In the genomic region with DNA sequence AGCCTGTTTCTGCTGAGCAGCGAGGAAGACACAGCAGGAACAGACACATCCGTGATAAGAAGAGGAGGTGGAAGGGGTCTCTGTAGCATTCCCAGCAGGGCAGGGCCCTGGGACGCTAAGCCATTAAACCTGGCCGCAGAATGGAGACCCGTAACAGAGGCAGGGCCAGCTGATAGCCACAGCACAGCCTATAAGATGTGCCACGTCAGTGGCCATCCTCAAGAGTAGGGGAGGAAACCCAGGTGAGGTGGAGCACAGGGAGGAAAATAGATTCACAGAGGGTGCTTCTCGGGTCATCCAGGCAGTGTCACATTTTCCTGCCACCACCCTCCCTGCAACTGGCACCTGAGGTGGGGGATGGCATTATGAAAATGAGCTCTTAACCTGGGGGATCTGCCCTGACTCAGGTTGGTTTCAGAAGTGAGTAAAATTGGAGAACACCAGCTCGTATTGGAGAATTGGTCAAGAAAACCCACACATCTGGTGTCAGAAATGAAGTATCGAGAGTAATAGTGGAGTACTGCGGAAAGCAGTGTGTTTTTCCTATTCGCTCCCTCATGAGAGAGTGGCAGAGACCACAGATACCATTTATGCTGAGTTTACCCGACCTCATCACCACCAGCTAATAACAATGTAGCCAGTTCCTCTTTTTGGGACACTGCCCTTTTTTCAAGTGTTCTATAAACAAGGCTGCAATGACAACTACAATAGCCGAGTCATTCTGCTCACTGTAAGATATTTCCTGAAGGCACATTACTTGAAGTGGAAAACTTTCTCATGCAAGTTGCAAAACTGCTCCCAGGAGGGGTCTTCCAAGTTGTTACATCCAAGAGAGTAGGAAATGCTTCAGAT, we compare ENCODE assay signal across 9 cellular contexts.
DNase-seq lines count a peak whose midpoint lies in the region; ATAC-seq and TF ChIP-seq lines count a peak whose summit lies in the region.
"Had no signal": no experiment of that assay in that cellular context is flagged by ENCODE, and none has a peak within 500 bp of the region (broad histone marks: within the 10 kb centered on the region; RNA-seq: fewer than 3 reads in every experiment).

No MANE protein-coding gene starts in this region.

- H2BK120ac ChIP-seq in mesendoderm (ENCODE audit: low read depth, low read length) = no peak overlapping the region

- no peak for TF ChIP-seq CTCF in chondrocyte (IDR thresholded peaks at IDR 0.05)

- H2AK5ac ChIP-seq in mesendoderm (ENCODE audit: low read length) = no peak overlapping the region

- H2BK5ac ChIP-seq in mesendoderm (ENCODE audit: low read length) = no peak overlapping the region

- H3K79me1 ChIP-seq in mesendoderm (ENCODE audit: low read length) = no peaks in the 10 kb centered on the region

- no peaks in the 10 kb centered on the region for H3K36me3 ChIP-seq in mesendoderm (ENCODE audit: control insufficient read depth, insufficient read depth, low read length)

- ATAC-seq in GM18519 (IDR thresholded peaks at IDR 0.05; ENCODE audit: low FRiP score, unreplicated experiment) = peak; percentile 88
- ATAC-seq in GM21786 (IDR thresholded peaks at IDR 0.05; ENCODE audit: unreplicated experiment) = peak; percentile 92
- ATAC-seq in left lobe of liver = no peak

- DNase-seq in KG1 (lab: John Stamatoyannopoulos, UW) = peak; percentile 13
- DNase-seq in mesendoderm = peak; percentile 37
- no peak for DNase-seq in AG08396 (ENCODE audit: low spot score)
- no peak for DNase-seq in chondrocyte (ENCODE audit: low spot score)
- DNase-seq in activated T-cell treated with anti-CD3 and anti-CD28 coated beads, Interleukin-2, amount 50 U/mL, for 48 hours = no peak
- no peak for DNase-seq in left lobe of liver (ENCODE audit: low spot score)

- no peak overlapping the region for H2BK15ac ChIP-seq in mesendoderm (replicated peaks; ENCODE audit: low read depth)

- no peak overlapping the region for H3K18ac ChIP-seq in mesendoderm (ENCODE audit: low read length)

- no peaks in the 10 kb centered on the region for H3K4me1 Mint-ChIP-seq in chondrocyte (ENCODE audit: low read depth)
- H3K4me1 Mint-ChIP-seq: neural crest cell had no signal

- H3K4me1 ChIP-seq in mesendoderm (ENCODE audit: control insufficient read depth, low read depth, low read length) = no peaks in the 10 kb centered on the region

- H3K4ac ChIP-seq in mesendoderm (ENCODE audit: low read depth, low read length) = no peak overlapping the region

- no peak overlapping the region for H3K4me2 ChIP-seq in mesendoderm (ENCODE audit: low read length)

- no CpG with 5 or more reads among the region's 13 CpGs for WGBS in mesendoderm (ENCODE audit: extremely low coverage, insufficient coverage, low lambda C conversion rate)

- no peak overlapping the region for H3K27ac Mint-ChIP-seq in chondrocyte (ENCODE audit: unreplicated experiment)

- H3K9ac ChIP-seq in mesendoderm (ENCODE audit: low read length) = no peak overlapping the region

- H3K4me3 Mint-ChIP-seq in chondrocyte (ENCODE audit: unreplicated experiment) = no peak overlapping the region
- H3K4me3 Mint-ChIP-seq: neural crest cell had no signal

- no peaks in the 10 kb centered on the region for H3K27me3 ChIP-seq in mesendoderm (ENCODE audit: insufficient read depth, low read length, poor library complexity)

- no peak overlapping the region for H4K5ac ChIP-seq in mesendoderm (ENCODE audit: low read length)

- no peak overlapping the region for H3K23ac ChIP-seq in mesendoderm (ENCODE audit: low read length)

- H3K9me3 Mint-ChIP-seq in chondrocyte (ENCODE audit: low read depth) = peaks cover 16% of the 10 kb centered on the region

- H3K56ac ChIP-seq in mesendoderm (ENCODE audit: low read length) = no peak overlapping the region

- H3K79me2 ChIP-seq in mesendoderm (ENCODE audit: control insufficient read depth, insufficient read depth, low read length) = no peaks in the 10 kb centered on the region

- no peak overlapping the region for H3K27ac ChIP-seq in mesendoderm (ENCODE audit: low read depth, low read length)

- H3K27me3 Mint-ChIP-seq in chondrocyte (ENCODE audit: low read depth) = peaks cover 13% of the 10 kb centered on the region

- H4K8ac ChIP-seq in mesendoderm (ENCODE audit: low read depth, low read length) = no peak overlapping the region

- H3K36me3 Mint-ChIP-seq in chondrocyte (ENCODE audit: low read depth) = peaks cover 6% of the 10 kb centered on the region

- H3K4me3 ChIP-seq in mesendoderm (ENCODE audit: low read length) = no peak overlapping the region

Comparison
In these comparisons a context has a peak if more than half of its experiments do, and no peak if none do; other contexts are left out.
1. DNase-seq: peak in KG1 (single experiment) and mesendoderm (single experiment); none in AG08396 (single experiment), chondrocyte (single experiment), activated T-cell treated with anti-CD3 and anti-CD28 coated beads, Interleukin-2, amount 50 U/mL, for 48 hours (0 of 2) and left lobe of liver (single experiment).